1 cellular context compared by ENCODE assay signal in the genomic region with DNA sequence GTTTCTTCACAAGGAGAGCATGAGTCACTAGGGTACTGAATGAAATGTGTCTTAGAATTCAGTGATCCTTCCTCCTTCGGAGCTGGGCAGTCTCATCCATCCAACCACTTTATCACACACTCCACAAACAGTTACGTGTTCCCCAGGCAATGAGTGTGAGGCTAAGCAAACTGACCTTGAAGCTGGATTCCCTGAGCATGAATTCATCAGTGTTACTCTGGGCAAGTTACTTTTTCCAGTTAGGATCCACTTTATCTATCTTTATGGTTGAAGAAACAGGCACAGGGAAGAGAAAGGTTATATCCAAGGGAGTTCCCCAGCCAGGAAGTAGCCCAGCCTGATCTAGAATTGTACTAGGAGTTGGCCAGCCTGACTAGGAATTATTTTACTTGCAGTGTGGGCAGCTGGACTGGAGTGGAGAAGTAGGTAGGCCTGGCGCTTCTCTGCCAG.
TF ChIP-seq lines count a peak whose summit lies in the region.

No MANE protein-coding gene starts in this region.

TF ChIP-seq in A549, 52 proteins besides CTCF, POLR2A, EP300 and RAD21 (continued from another document):
- TF ChIP-seq, protein P1, sequence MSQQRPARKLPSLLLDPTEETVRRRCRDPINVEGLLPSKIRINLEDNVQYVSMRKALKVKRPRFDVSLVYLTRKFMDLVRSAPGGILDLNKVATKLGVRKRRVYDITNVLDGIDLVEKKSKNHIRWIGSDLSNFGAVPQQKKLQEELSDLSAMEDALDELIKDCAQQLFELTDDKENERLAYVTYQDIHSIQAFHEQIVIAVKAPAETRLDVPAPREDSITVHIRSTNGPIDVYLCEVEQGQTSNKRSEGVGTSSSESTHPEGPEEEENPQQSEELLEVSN (IDR thresholded peaks at IDR 0.05; ENCODE audit: borderline replicate concordance, low read depth), result no peak
- TF ChIP-seq HOXB13 (CRISPR knock-in tag; IDR thresholded peaks at IDR 0.05; ENCODE audit: low read depth), result peak; percentile 73
- TF ChIP-seq SMC3 (IDR thresholded peaks at IDR 0.05), result peak; percentile 22; the same call in 1 of the 3 replicates
- TF ChIP-seq MYC (IDR thresholded peaks at IDR 0.05; ENCODE audit: borderline replicate concordance, low read length), result no peak
- no peak for TF ChIP-seq ZSCAN20 (CRISPR knock-in tag; IDR thresholded peaks at IDR 0.05)
- TF ChIP-seq, protein P2, sequence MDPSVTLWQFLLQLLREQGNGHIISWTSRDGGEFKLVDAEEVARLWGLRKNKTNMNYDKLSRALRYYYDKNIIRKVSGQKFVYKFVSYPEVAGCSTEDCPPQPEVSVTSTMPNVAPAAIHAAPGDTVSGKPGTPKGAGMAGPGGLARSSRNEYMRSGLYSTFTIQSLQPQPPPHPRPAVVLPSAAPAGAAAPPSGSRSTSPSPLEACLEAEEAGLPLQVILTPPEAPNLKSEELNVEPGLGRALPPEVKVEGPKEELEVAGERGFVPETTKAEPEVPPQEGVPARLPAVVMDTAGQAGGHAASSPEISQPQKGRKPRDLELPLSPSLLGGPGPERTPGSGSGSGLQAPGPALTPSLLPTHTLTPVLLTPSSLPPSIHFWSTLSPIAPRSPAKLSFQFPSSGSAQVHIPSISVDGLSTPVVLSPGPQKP (IDR thresholded peaks at IDR 0.05; ENCODE audit: low read depth, low read length), result no peak
- TF ChIP-seq TFCP2L1 (CRISPR knock-in tag; IDR thresholded peaks at IDR 0.05), result no peak
- peak; percentile 8; the same call in 1 of the 2 replicates for TF ChIP-seq ESRRA (IDR thresholded peaks at IDR 0.05; ENCODE audit: borderline replicate concordance, low read length)
- no peak for TF ChIP-seq ZNF302 (CRISPR knock-in tag; IDR thresholded peaks at IDR 0.05)
- TF ChIP-seq JUN (IDR thresholded peaks at IDR 0.05), result peak; percentile 72 to 81; a peak in 4 of 5 replicates
- TF ChIP-seq MAFK (IDR thresholded peaks at IDR 0.05; ENCODE audit: partially characterized antibody), result no peak
- TF ChIP-seq, protein P3, sequence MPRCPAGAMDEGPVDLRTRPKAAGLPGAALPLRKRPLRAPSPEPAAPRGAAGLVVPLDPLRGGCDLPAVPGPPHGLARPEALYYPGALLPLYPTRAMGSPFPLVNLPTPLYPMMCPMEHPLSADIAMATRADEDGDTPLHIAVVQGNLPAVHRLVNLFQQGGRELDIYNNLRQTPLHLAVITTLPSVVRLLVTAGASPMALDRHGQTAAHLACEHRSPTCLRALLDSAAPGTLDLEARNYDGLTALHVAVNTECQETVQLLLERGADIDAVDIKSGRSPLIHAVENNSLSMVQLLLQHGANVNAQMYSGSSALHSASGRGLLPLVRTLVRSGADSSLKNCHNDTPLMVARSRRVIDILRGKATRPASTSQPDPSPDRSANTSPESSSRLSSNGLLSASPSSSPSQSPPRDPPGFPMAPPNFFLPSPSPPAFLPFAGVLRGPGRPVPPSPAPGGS (IDR thresholded peaks at IDR 0.05), result 0 out of 3 replicates have a peak, but pooled peaks have one; percentile 55
- TF ChIP-seq RCOR1 (IDR thresholded peaks at IDR 0.05; ENCODE audit: low read depth, low read length), result no peak
- TF ChIP-seq EHF (CRISPR knock-in tag; IDR thresholded peaks at IDR 0.05), result peak; percentile 89
- no peak for TF ChIP-seq KDM1A (IDR thresholded peaks at IDR 0.05; ENCODE audit: low read depth)
- peak; percentile 33 for TF ChIP-seq HOXB5 (CRISPR knock-in tag; IDR thresholded peaks at IDR 0.05)
- no peak for TF ChIP-seq HOXA7 (CRISPR knock-in tag; IDR thresholded peaks at IDR 0.05)
- no peak for TF ChIP-seq BHLHE40 (IDR thresholded peaks at IDR 0.05; ENCODE audit: low read depth, low read length)
- TF ChIP-seq, protein P4, sequence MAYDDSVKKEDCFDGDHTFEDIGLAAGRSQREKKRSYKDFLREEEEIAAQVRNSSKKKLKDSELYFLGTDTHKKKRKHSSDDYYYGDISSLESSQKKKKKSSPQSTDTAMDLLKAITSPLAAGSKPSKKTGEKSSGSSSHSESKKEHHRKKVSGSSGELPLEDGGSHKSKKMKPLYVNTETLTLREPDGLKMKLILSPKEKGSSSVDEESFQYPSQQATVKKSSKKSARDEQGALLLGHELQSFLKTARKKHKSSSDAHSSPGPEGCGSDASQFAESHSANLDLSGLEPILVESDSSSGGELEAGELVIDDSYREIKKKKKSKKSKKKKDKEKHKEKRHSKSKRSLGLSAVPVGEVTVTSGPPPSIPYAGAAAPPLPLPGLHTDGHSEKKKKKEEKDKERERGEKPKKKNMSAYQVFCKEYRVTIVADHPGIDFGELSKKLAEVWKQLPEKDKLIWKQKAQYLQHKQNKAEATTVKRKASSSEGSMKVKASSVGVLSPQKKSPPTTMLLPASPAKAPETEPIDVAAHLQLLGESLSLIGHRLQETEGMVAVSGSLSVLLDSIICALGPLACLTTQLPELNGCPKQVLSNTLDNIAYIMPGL (CRISPR knock-in tag; IDR thresholded peaks at IDR 0.05; ENCODE audit: borderline replicate concordance), result no peak
- TF ChIP-seq, protein P5, sequence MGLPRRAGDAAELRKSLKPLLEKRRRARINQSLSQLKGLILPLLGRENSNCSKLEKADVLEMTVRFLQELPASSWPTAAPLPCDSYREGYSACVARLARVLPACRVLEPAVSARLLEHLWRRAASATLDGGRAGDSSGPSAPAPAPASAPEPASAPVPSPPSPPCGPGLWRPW (IDR thresholded peaks at IDR 0.05), result no peak
- peak; percentile 69; the same call in 1 of the 2 replicates for TF ChIP-seq FOSL2 (IDR thresholded peaks at IDR 0.05)
- TF ChIP-seq FOSL2 (CRISPR knock-in tag; IDR thresholded peaks at IDR 0.05), result peak; percentile 95
- TF ChIP-seq RARB (CRISPR knock-in tag; IDR thresholded peaks at IDR 0.05), result 0 out of 2 replicates have a peak, but pooled peaks have one; percentile 48
- TF ChIP-seq, protein P6, sequence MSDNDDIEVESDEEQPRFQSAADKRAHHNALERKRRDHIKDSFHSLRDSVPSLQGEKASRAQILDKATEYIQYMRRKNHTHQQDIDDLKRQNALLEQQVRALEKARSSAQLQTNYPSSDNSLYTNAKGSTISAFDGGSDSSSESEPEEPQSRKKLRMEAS (IDR thresholded peaks at IDR 0.05), result peak; percentile 76; the same call in 1 of the 2 replicates
- peak; percentile 78 for TF ChIP-seq JUNB (IDR thresholded peaks at IDR 0.05)
- TF ChIP-seq, protein P7, sequence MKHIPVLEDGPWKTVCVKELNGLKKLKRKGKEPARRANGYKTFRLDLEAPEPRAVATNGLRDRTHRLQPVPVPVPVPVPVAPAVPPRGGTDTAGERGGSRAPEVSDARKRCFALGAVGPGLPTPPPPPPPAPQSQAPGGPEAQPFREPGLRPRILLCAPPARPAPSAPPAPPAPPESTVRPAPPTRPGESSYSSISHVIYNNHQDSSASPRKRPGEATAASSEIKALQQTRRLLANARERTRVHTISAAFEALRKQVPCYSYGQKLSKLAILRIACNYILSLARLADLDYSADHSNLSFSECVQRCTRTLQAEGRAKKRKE (CRISPR knock-in tag; IDR thresholded peaks at IDR 0.05; ENCODE audit: low read depth), result 0 out of 2 replicates have a peak, but pooled peaks have one; percentile 2
TF ChIP-seq in A549: peak in this region for 15.
